ENCODE assay signal across 8 cellular contexts in genomic region chr16:2252806-2253148, GRCh38. TPM values are rescaled to one million over a fixed set of nuclear protein-coding genes. Genes with fewer than 3 reads are reported as not detected.
DNase-seq lines count a peak whose midpoint lies in the region; ATAC-seq, FAIRE-seq and TF ChIP-seq lines count a peak whose summit lies in the region.

No MANE protein-coding gene starts in this region.

- DNase-seq in activated CD4-positive, alpha-beta T cell treated with anti-CD3 and anti-CD28 coated beads, Interleukin-2, amount 10 ng/mL, durations not matched to agents 7 days and 5 days: no peak
- DNase-seq in activated CD4-positive, alpha-beta T cell treated with anti-CD3 and anti-CD28 coated beads for 36 hours: no peak
- DNase-seq in Karpas-422 (no peak), GM12878 (ENCODE audit: low read depth, low spot score) (no peak), osteoblast (ENCODE audit: insufficient read length, low spot score, missing footprints) (peak; percentile 61), suprapubic skin (ENCODE audit: low spot score in 2 of 2) (no peak), sigmoid colon (no peak), GDM1 (lab: John Stamatoyannopoulos, UW) (no peak)

- in situ Hi-C loops in GM12878 (cut with MboI): no loop called here

- H3K4me3 Mint-ChIP-seq in activated CD4-positive, alpha-beta T cell treated with anti-CD3 and anti-CD28 coated beads, Interleukin-2, amount 10 ng/mL, durations not matched to agents 7 days and 5 days: no peak overlapping the region
- H3K4me3 Mint-ChIP-seq in activated CD4-positive, alpha-beta T cell treated with anti-CD3 and anti-CD28 coated beads for 36 hours: no peak overlapping the region

- CTCF ChIA-PET in activated CD4-positive, alpha-beta T cell treated with anti-CD3 and anti-CD28 coated beads, Interleukin-2, amount 10 ng/mL, durations not matched to agents 7 days and 5 days (lab: Charles Lee): interaction anchor here (0.6 to 2.2 kb wide), 5 partner anchors 10 to 202 kb away, joined by 3 to 6 read pairs (median 5); partner anchors contain the start of gene DNASE1L2
- CTCF ChIA-PET in activated CD4-positive, alpha-beta T cell treated with anti-CD3 and anti-CD28 coated beads for 36 hours (lab: Charles Lee): interaction anchor here (1.3 to 1.5 kb wide), 3 partner anchors 10 to 58 kb away, joined by 5 to 10 read pairs (median 5); no protein-coding TSS in a partner anchor
- CTCF ChIA-PET in GM12878 (lab: Yijun Ruan, JAX): interaction anchor here (0.7 to 2.5 kb wide), 7 partner anchors 17 to 176 kb away, joined by 3 to 14 read pairs (median 5); partner anchors contain the start of genes CCNF and E4F1

- H3K36me3 Mint-ChIP-seq in activated CD4-positive, alpha-beta T cell treated with anti-CD3 and anti-CD28 coated beads, Interleukin-2, amount 10 ng/mL, durations not matched to agents 7 days and 5 days (ENCODE audit: low read depth): peaks cover 37% of the 10 kb centered on the region
- peaks cover 56% of the 10 kb centered on the region for H3K36me3 Mint-ChIP-seq in activated CD4-positive, alpha-beta T cell treated with anti-CD3 and anti-CD28 coated beads for 36 hours (ENCODE audit: low read depth)

- no peak for TF ChIP-seq EP300 in GM12878 (IDR thresholded peaks at IDR 0.05; ENCODE audit: borderline replicate concordance in 1 of 2, control insufficient read depth in 1 of 2, low read depth in 2 of 2, low read length in 2 of 2)
- no peak for TF ChIP-seq EP300 in suprapubic skin (IDR thresholded peaks at IDR 0.05)
- no peak for TF ChIP-seq EP300 in sigmoid colon (IDR thresholded peaks at IDR 0.05)

- TF ChIP-seq CTCF in GM12878 (IDR thresholded peaks at IDR 0.05 in 2 of 3, conservative IDR thresholded peaks at IDR 0.05 in 1 of 3; ENCODE audit: control insufficient read depth in 2 of 3, extremely low read depth in 1 of 3, insufficient read depth in 1 of 3, low read depth in 3 of 3, low read length in 3 of 3): no peak
- no peak for TF ChIP-seq CTCF in osteoblast (IDR thresholded peaks at IDR 0.05; ENCODE audit: extremely low read depth, low read depth, low read length)
- TF ChIP-seq CTCF in suprapubic skin (IDR thresholded peaks at IDR 0.05): no peak
- no peak for TF ChIP-seq CTCF in sigmoid colon (IDR thresholded peaks at IDR 0.05)

- H3K27me3 ChIP-seq in Karpas-422 (ENCODE audit: low read length): no peaks in the 10 kb centered on the region
- no peaks in the 10 kb centered on the region for H3K27me3 ChIP-seq in GM12878 (replicated peaks in 1 of 2; ENCODE audit: control insufficient read depth in 2 of 2, insufficient read depth in 2 of 2, low read length in 1 of 2)
- H3K27me3 ChIP-seq in osteoblast (ENCODE audit: insufficient read depth, low read length): no peaks in the 10 kb centered on the region
- H3K27me3 ChIP-seq in suprapubic skin: no peaks in the 10 kb centered on the region
- no peaks in the 10 kb centered on the region for H3K27me3 ChIP-seq in sigmoid colon

- BruUV-seq in GM12878 (replicated peaks; lab: Mats Ljungman, UMichigan): no TSS peak

- H3K4me2 ChIP-seq in Karpas-422 (ENCODE audit: low read depth, low read length, poor library complexity, severe bottlenecking) (no peak overlapping the region), GM12878 (ENCODE audit: control insufficient read depth, insufficient read depth) (no peak overlapping the region), osteoblast (ENCODE audit: insufficient read depth, low read length) (no peak overlapping the region)

- H3K27ac Mint-ChIP-seq in activated CD4-positive, alpha-beta T cell treated with anti-CD3 and anti-CD28 coated beads, Interleukin-2, amount 10 ng/mL, durations not matched to agents 7 days and 5 days: peak overlapping the region; percentile 65
- H3K27ac Mint-ChIP-seq in activated CD4-positive, alpha-beta T cell treated with anti-CD3 and anti-CD28 coated beads for 36 hours: no peak overlapping the region

- H3K9ac ChIP-seq in Karpas-422 (ENCODE audit: low read length) (no peak overlapping the region), GM12878 (ENCODE audit: control insufficient read depth, insufficient read depth, low read length) (no peak overlapping the region)

- H2AFZ ChIP-seq in Karpas-422 (ENCODE audit: low read length) (no peak overlapping the region), GM12878 (ENCODE audit: control insufficient read depth, low read depth, low read length) (no peak overlapping the region), osteoblast (ENCODE audit: low read length) (no peak overlapping the region)

- SMC1A ChIA-PET in GM12878 (lab: Charles Lee; ENCODE audit: uncharacterized antibody, unreplicated experiment): interaction anchor here (0.9 to 1.2 kb wide), 2 partner anchors 13 to 54 kb away, joined by 3 to 4 read pairs; no protein-coding TSS in a partner anchor

- 57% methylated on average over 7 of the region's 7 CpGs for WGBS in GM12878 (ENCODE audit: insufficient coverage, insufficient replicate concordance, low lambda C conversion rate, missing lambda C conversion rate)
- WGBS in suprapubic skin: 93% methylated on average over 7 of the region's 7 CpGs
- WGBS in sigmoid colon, 2 donors: 93 to 94% methylated on average over 7 of the region's 7 CpGs

- H3K9me3 Mint-ChIP-seq in activated CD4-positive, alpha-beta T cell treated with anti-CD3 and anti-CD28 coated beads, Interleukin-2, amount 10 ng/mL, durations not matched to agents 7 days and 5 days: no peaks in the 10 kb centered on the region
- H3K9me3 Mint-ChIP-seq in activated CD4-positive, alpha-beta T cell treated with anti-CD3 and anti-CD28 coated beads for 36 hours (ENCODE audit: low read depth): no peaks in the 10 kb centered on the region

- H3K79me2 ChIP-seq in Karpas-422 (ENCODE audit: low read length): peaks cover 24% of the 10 kb centered on the region
- H3K79me2 ChIP-seq in GM12878 (ENCODE audit: control insufficient read depth, insufficient read depth, low read length): peaks cover 13% of the 10 kb centered on the region
- H3K79me2 ChIP-seq in osteoblast (ENCODE audit: insufficient read depth, low read length): peaks cover 36% of the 10 kb centered on the region

- no peaks in the 10 kb centered on the region for H3K27me3 Mint-ChIP-seq in activated CD4-positive, alpha-beta T cell treated with anti-CD3 and anti-CD28 coated beads, Interleukin-2, amount 10 ng/mL, durations not matched to agents 7 days and 5 days
- no peaks in the 10 kb centered on the region for H3K27me3 Mint-ChIP-seq in activated CD4-positive, alpha-beta T cell treated with anti-CD3 and anti-CD28 coated beads for 36 hours

- peaks cover 25% of the 10 kb centered on the region for H3K36me3 ChIP-seq in Karpas-422 (ENCODE audit: insufficient read depth, low read length)
- H3K36me3 ChIP-seq in GM12878 (ENCODE audit: control insufficient read depth in 2 of 2, insufficient read depth in 2 of 2, low read length in 1 of 2): peaks cover 21 to 27% of the 10 kb centered on the region in 2 experiments
- peaks cover 49% of the 10 kb centered on the region for H3K36me3 ChIP-seq in osteoblast (ENCODE audit: insufficient read depth, low read length)
- peaks cover 50% of the 10 kb centered on the region for H3K36me3 ChIP-seq in suprapubic skin
- H3K36me3 ChIP-seq in sigmoid colon: peaks cover 36 to 54% (median 46%) of the 10 kb centered on the region in 4 donors

- RAD21 ChIA-PET in GM12878 (lab: Charles Lee; ENCODE audit: unreplicated experiment): no interaction called here

- POLR2A ChIA-PET in activated CD4-positive, alpha-beta T cell treated with anti-CD3 and anti-CD28 coated beads, Interleukin-2, amount 10 ng/mL, durations not matched to agents 7 days and 5 days (lab: Charles Lee): interaction anchor here (0.7 kb wide), 1 partner anchor 38 kb away, joined by 8 read pairs; no protein-coding TSS in a partner anchor
- POLR2A ChIA-PET in activated CD4-positive, alpha-beta T cell treated with anti-CD3 and anti-CD28 coated beads for 36 hours (lab: Charles Lee): interaction anchor here (0.6 to 2.4 kb wide), 5 partner anchors 10 to 276 kb away, joined by 5 to 27 read pairs (median 11); partner anchors contain the start of genes PGP, TRAF7 and TSC2
- POLR2A ChIA-PET in GM12878 (lab: Charles Lee): interaction anchor here (1.6 to 2.5 kb wide), 3 partner anchors 38 to 176 kb away, joined by 4 to 9 read pairs (median 5); partner anchors contain the start of genes CCNF and PGP

- H3K27ac ChIP-seq in Karpas-422 (ENCODE audit: low read length) (peak overlapping the region; percentile 22), GM12878 (ENCODE audit: control insufficient read depth, insufficient read depth) (no peak overlapping the region), osteoblast (ENCODE audit: low read depth, low read length) (no peak overlapping the region), suprapubic skin (no peak overlapping the region), sigmoid colon (peak overlapping the region in 2 of 4 donors; percentile 93 to 94)

- H3K9me2 ChIP-seq in Karpas-422 (replicated peaks; ENCODE audit: insufficient read depth, low read length): no peaks in the 10 kb centered on the region

- no peaks in the 10 kb centered on the region for H3K9me3 ChIP-seq in Karpas-422 (ENCODE audit: low read length)
- H3K9me3 ChIP-seq in GM12878 (replicated peaks; ENCODE audit: control insufficient read depth, insufficient read depth, low read length): no peaks in the 10 kb centered on the region
- H3K9me3 ChIP-seq in osteoblast (ENCODE audit: low read depth, low read length): no peaks in the 10 kb centered on the region
- H3K9me3 ChIP-seq in suprapubic skin: no peaks in the 10 kb centered on the region
- no peaks in the 10 kb centered on the region for H3K9me3 ChIP-seq in sigmoid colon

- intact Hi-C loops in activated CD4-positive, alpha-beta T cell treated with anti-CD3 and anti-CD28 coated beads for 36 hours (cut with DNase I, micrococcal nuclease): loop anchor here (2.0 to 5.0 kb wide), 3 partner anchors 16 to 175 kb away; partner anchors contain the start of genes CCNF (in 1 of the 2) and RNPS1 (in 1 of the 2)
- intact Hi-C loops in GM12878 (cut with micrococcal nuclease; ENCODE audit: unreplicated experiment) (loop anchor here (5.0 kb wide), 1 partner anchor 45 kb away; the partner anchor contains the start of gene MLST8), sigmoid colon (cut with DNase I) (loop anchor here (5.0 kb wide), 2 partner anchors 45 to 230 kb away; partner anchors contain the start of gene MLST8)

- H3K4me1 Mint-ChIP-seq in activated CD4-positive, alpha-beta T cell treated with anti-CD3 and anti-CD28 coated beads, Interleukin-2, amount 10 ng/mL, durations not matched to agents 7 days and 5 days: peaks cover 10% of the 10 kb centered on the region
- H3K4me1 Mint-ChIP-seq in activated CD4-positive, alpha-beta T cell treated with anti-CD3 and anti-CD28 coated beads for 36 hours: peaks cover 5% of the 10 kb centered on the region

- ATAC-seq in activated CD4-positive, alpha-beta T cell treated with anti-CD3 and anti-CD28 coated beads for 36 hours: no peak
- ATAC-seq in GM12878: no peak

- no peak for TF ChIP-seq RAD21 in GM12878 (IDR thresholded peaks at IDR 0.05; ENCODE audit: insufficient read depth, low read depth, low read length)

- no peak overlapping the region for H3K4me3 ChIP-seq in Karpas-422 (ENCODE audit: low read length)
- H3K4me3 ChIP-seq in GM12878: no peak overlapping the region
- H3K4me3 ChIP-seq in osteoblast (ENCODE audit: insufficient read depth, low read length): no peak overlapping the region
- no peak overlapping the region for H3K4me3 ChIP-seq in suprapubic skin
- no peak overlapping the region for H3K4me3 ChIP-seq in sigmoid colon

- H3K4me1 ChIP-seq in Karpas-422 (ENCODE audit: low read length) (peaks cover 25% of the 10 kb centered on the region), GM12878 (ENCODE audit: control insufficient read depth, insufficient read depth, low read length) (peaks cover 13% of the 10 kb centered on the region), osteoblast (ENCODE audit: insufficient read depth, low read length) (peaks cover 15% of the 10 kb centered on the region), suprapubic skin (peaks cover 17% of the 10 kb centered on the region), sigmoid colon (peaks cover 0 to 27% (median 23%) of the 10 kb centered on the region in 4 donors)

- peaks cover 13% of the 10 kb centered on the region; the same call in 1 of the 2 replicates for H4K20me1 ChIP-seq in Karpas-422 (ENCODE audit: insufficient read depth, low read depth, low read length)
- H4K20me1 ChIP-seq in GM12878 (ENCODE audit: control insufficient read depth, insufficient read depth): no peaks in the 10 kb centered on the region
- H4K20me1 ChIP-seq in osteoblast (ENCODE audit: insufficient read depth, low read length): peaks cover 21% of the 10 kb centered on the region

- TF ChIP-seq POLR2A in GM12878 (IDR thresholded peaks at IDR 0.05; ENCODE audit: low read depth, low read length) (peak; percentile 41; the same call in 1 of the 2 replicates), suprapubic skin (IDR thresholded peaks at IDR 0.05) (no peak), sigmoid colon (IDR thresholded peaks at IDR 0.05) (no peak)

- FAIRE-seq in GM12878 (lab: Jason Lieb, UNC): no peak

RNA-seq across cellular contexts. Expression of gene ECI1, which starts 1.4 kb away (rescaled TPM):
- total RNA-seq in activated CD4-positive, alpha-beta T cell treated with anti-CD3 and anti-CD28 coated beads, Interleukin-2, amount 10 ng/mL, durations not matched to agents 7 days and 5 days: 10 to 100 TPM; 30.8 to 42.5 TPM
- total RNA-seq in activated CD4-positive, alpha-beta T cell treated with anti-CD3 and anti-CD28 coated beads for 36 hours: 10 to 100 TPM; 23.0 to 41.0 TPM
- total RNA-seq in Karpas-422 (2014; rRNA removed; shearing (Covaris generic); ENCODE audit: low replicate concordance): 24.4 and 58.9 TPM in 2 replicates
- total RNA-seq in GM12878 (2013; cell fraction: nucleolus; rRNA removed): 37.8 and 39.2 TPM in 2 replicates
- total RNA-seq in GM12878 (2014; rRNA removed) (40.3 and 55.7 TPM in 2 replicates), GM12878 (2014; rRNA removed; fragmentation: Illumina TruSeq; extraction: Trizol) (12.7 and 13.5 TPM in 2 replicates), GM12878 (2021) (61.0 and 62.1 TPM in 2 replicates), osteoblast (42.3 and 44.5 TPM in 2 replicates), suprapubic skin (10 to 100 TPM; 28.4 to 65.3 (median 47.2) TPM), sigmoid colon (10 to 100 TPM; 50.2 to 87.2 (median 67.0) TPM)
- polyA plus RNA-seq in GM12878 (2011; ENCODE audit: low read depth): 7.1 TPM
- polyA plus RNA-seq in GM12878 (2011; rRNA removed) (18.1 and 35.8 TPM in 2 replicates), GM12878 (2014; fragmentation: Illumina TruSeq; extraction: Trizol) (1.7 and 7.2 TPM in 2 replicates), GM12878 (2014; fragmentation: Nextera tagmentation; extraction: Ambion mirVana) (10 to 100 TPM in 1 of 2 experiments, 1 to 10 TPM in 1; 2.2 to 13.8 TPM), GM12878 (2014; rRNA removed) (65.2 and 71.9 TPM in 2 replicates), GM12878 (2016; fragmentation: Nextera tagmentation; extraction: Ambion mirVana) (10 to 100 TPM; 12.7 to 82.1 TPM), sigmoid colon (100 to 1,000 TPM in 2 of 3 donors, 10 to 100 TPM in 1; 84.8 to 136 (median 121) TPM)
- 51.3 and 89.5 TPM in 2 replicates for polyA plus RNA-seq in GM12878 (2011; cell fraction: cytosol; rRNA removed)
- 55.2 and 55.6 TPM in 2 replicates for polyA plus RNA-seq in GM12878 (2011; cell fraction: nucleus; rRNA removed)
- polyA plus RNA-seq in GM12878 (2012): 32.4 and 36.2 TPM in 2 replicates
- 6.6 and 22.3 TPM in 2 replicates for polyA minus RNA-seq in GM12878 (2011; rRNA and poly(A)+ RNA removed)
- polyA minus RNA-seq in GM12878 (2011; cell fraction: cytosol; rRNA and poly(A)+ RNA removed): 14.2 and 17.0 TPM in 2 replicates
- polyA minus RNA-seq in GM12878 (2011; cell fraction: nucleus; rRNA and poly(A)+ RNA removed): 11.7 and 20.1 TPM in 2 replicates

RNA-seq across cellular contexts. Expression of gene RNPS1, which starts 15.1 kb away (rescaled TPM):
- 100 to 1,000 TPM; 230 to 238 TPM for total RNA-seq in activated CD4-positive, alpha-beta T cell treated with anti-CD3 and anti-CD28 coated beads, Interleukin-2, amount 10 ng/mL, durations not matched to agents 7 days and 5 days
- total RNA-seq in activated CD4-positive, alpha-beta T cell treated with anti-CD3 and anti-CD28 coated beads for 36 hours: 100 to 1,000 TPM; 327 to 445 TPM
- total RNA-seq in Karpas-422 (2014; rRNA removed; shearing (Covaris generic); ENCODE audit: low replicate concordance): 125 and 158 TPM in 2 replicates
- total RNA-seq in GM12878 (2013; cell fraction: nucleolus; rRNA removed): 176 and 199 TPM in 2 replicates
- 169 and 185 TPM in 2 replicates for total RNA-seq in GM12878 (2014; rRNA removed)
- total RNA-seq in GM12878 (2014; rRNA removed; fragmentation: Illumina TruSeq; extraction: Trizol): 125 and 137 TPM in 2 replicates
- total RNA-seq in GM12878 (2021): 246 and 258 TPM in 2 replicates
- polyA plus RNA-seq in GM12878 (2011; ENCODE audit: low read depth): 125 TPM
- polyA plus RNA-seq in GM12878 (2011; rRNA removed): 96.9 and 128 TPM in 2 replicates
- 244 and 298 TPM in 2 replicates for polyA plus RNA-seq in GM12878 (2011; cell fraction: cytosol; rRNA removed)
- polyA plus RNA-seq in GM12878 (2011; cell fraction: nucleus; rRNA removed): 175 and 214 TPM in 2 replicates
- polyA plus RNA-seq in GM12878 (2012): 153 and 198 TPM in 2 replicates
- 79.8 and 192 TPM in 2 replicates for polyA plus RNA-seq in GM12878 (2014; fragmentation: Illumina TruSeq; extraction: Trizol)
- 10 to 100 TPM; 38.2 to 63.5 TPM for polyA plus RNA-seq in GM12878 (2014; fragmentation: Nextera tagmentation; extraction: Ambion mirVana)
- polyA plus RNA-seq in GM12878 (2014; rRNA removed): 276 and 288 TPM in 2 replicates
- 100 to 1,000 TPM; 358 to 359 TPM for polyA plus RNA-seq in GM12878 (2016; fragmentation: Nextera tagmentation; extraction: Ambion mirVana)
- polyA minus RNA-seq in GM12878 (2011; rRNA and poly(A)+ RNA removed): 91.6 and 162 TPM in 2 replicates
- polyA minus RNA-seq in GM12878 (2011; cell fraction: cytosol; rRNA and poly(A)+ RNA removed): 65.8 and 76.7 TPM in 2 replicates
- polyA minus RNA-seq in GM12878 (2011; cell fraction: nucleus; rRNA and poly(A)+ RNA removed): 52.1 and 94.6 TPM in 2 replicates
- 64.2 and 81.1 TPM in 2 replicates for total RNA-seq in osteoblast
- total RNA-seq in suprapubic skin: 100 to 1,000 TPM; 119 to 151 (median 146) TPM
- 100 to 1,000 TPM; 110 to 145 (median 128) TPM for total RNA-seq in sigmoid colon
- 100 to 1,000 TPM; 111 to 171 (median 112) TPM for polyA plus RNA-seq in sigmoid colon

RNA-seq across cellular contexts. Expression of gene DNASE1L2, which starts 16.5 kb away (rescaled TPM):
- total RNA-seq in activated CD4-positive, alpha-beta T cell treated with anti-CD3 and anti-CD28 coated beads, Interleukin-2, amount 10 ng/mL, durations not matched to agents 7 days and 5 days: 1 to 10 TPM; 2.0 to 3.4 TPM
- under 1 TPM; 0.51 to 0.55 TPM for total RNA-seq in activated CD4-positive, alpha-beta T cell treated with anti-CD3 and anti-CD28 coated beads for 36 hours
- total RNA-seq in Karpas-422 (2014; rRNA removed; shearing (Covaris generic); ENCODE audit: low replicate concordance): 0.78 and 5.2 TPM in 2 replicates
- total RNA-seq in GM12878 (2013; cell fraction: nucleolus; rRNA removed): 3.8 and 7.3 TPM in 2 replicates
- total RNA-seq in GM12878 (2014; rRNA removed): 0.71 and 1.2 TPM in 2 replicates
- total RNA-seq in GM12878 (2014; rRNA removed; fragmentation: Illumina TruSeq; extraction: Trizol): 0.22 and 0.23 TPM in 2 replicates
- 0.93 and 1.5 TPM in 2 replicates for total RNA-seq in GM12878 (2021)
- not detected for polyA plus RNA-seq in GM12878 (2011; ENCODE audit: low read depth)
- 0.36 and 0.76 TPM in 2 replicates for polyA plus RNA-seq in GM12878 (2011; rRNA removed)
- polyA plus RNA-seq in GM12878 (2011; cell fraction: cytosol; rRNA removed): 0.88 and 2.8 TPM in 2 replicates
- 23.0 and 27.6 TPM in 2 replicates for polyA plus RNA-seq in GM12878 (2011; cell fraction: nucleus; rRNA removed)
- polyA plus RNA-seq in GM12878 (2012): 0.26 and 0.46 TPM in 2 replicates
- 0.06 TPM in 1 of 2 replicates, not detected in the other for polyA plus RNA-seq in GM12878 (2014; fragmentation: Illumina TruSeq; extraction: Trizol)
- polyA plus RNA-seq in GM12878 (2014; fragmentation: Nextera tagmentation; extraction: Ambion mirVana): under 1 TPM; 0.10 to 0.13 TPM
- 0.79 and 1.7 TPM in 2 replicates for polyA plus RNA-seq in GM12878 (2014; rRNA removed)
- polyA plus RNA-seq in GM12878 (2016; fragmentation: Nextera tagmentation; extraction: Ambion mirVana): under 1 TPM; 0.20 to 0.36 TPM
- 0.46 and 0.51 TPM in 2 replicates for polyA minus RNA-seq in GM12878 (2011; rRNA and poly(A)+ RNA removed)
- polyA minus RNA-seq in GM12878 (2011; cell fraction: cytosol; rRNA and poly(A)+ RNA removed): 0.42 TPM in 1 of 2 replicates, not detected in the other
- polyA minus RNA-seq in GM12878 (2011; cell fraction: nucleus; rRNA and poly(A)+ RNA removed): 2.1 and 4.7 TPM in 2 replicates
- 0.72 and 0.88 TPM in 2 replicates for total RNA-seq in osteoblast
- total RNA-seq in suprapubic skin: 10 to 100 TPM; 17.0 to 72.6 (median 42.8) TPM
- total RNA-seq in sigmoid colon: under 1 TPM in 3 of 4 donors, not detected in 1; 0.36 to 0.82 (median 0.81) TPM
- under 1 TPM in 1 of 3 donors, not detected in 2; 0.93 TPM for polyA plus RNA-seq in sigmoid colon

RNA-seq across cellular contexts. Expression of gene E4F1, which starts 29.4 kb away (rescaled TPM):
- 10 to 100 TPM; 28.8 to 32.6 TPM for total RNA-seq in activated CD4-positive, alpha-beta T cell treated with anti-CD3 and anti-CD28 coated beads, Interleukin-2, amount 10 ng/mL, durations not matched to agents 7 days and 5 days
- 10 to 100 TPM; 18.0 to 18.6 TPM for total RNA-seq in activated CD4-positive, alpha-beta T cell treated with anti-CD3 and anti-CD28 coated beads for 36 hours
- total RNA-seq in Karpas-422 (2014; rRNA removed; shearing (Covaris generic); ENCODE audit: low replicate concordance): 14.8 and 36.9 TPM in 2 replicates
- total RNA-seq in GM12878 (2013; cell fraction: nucleolus; rRNA removed): 52.9 and 53.6 TPM in 2 replicates
- total RNA-seq in GM12878 (2014; rRNA removed) (26.0 and 36.5 TPM in 2 replicates), GM12878 (2014; rRNA removed; fragmentation: Illumina TruSeq; extraction: Trizol) (6.0 and 6.9 TPM in 2 replicates), GM12878 (2021) (27.8 and 33.2 TPM in 2 replicates), osteoblast (30.9 and 31.5 TPM in 2 replicates), suprapubic skin (10 to 100 TPM; 42.1 to 79.3 (median 54.2) TPM), sigmoid colon (10 to 100 TPM; 17.4 to 26.9 (median 22.0) TPM)
- polyA plus RNA-seq in GM12878 (2011; ENCODE audit: low read depth): 3.8 TPM
- polyA plus RNA-seq in GM12878 (2011; rRNA removed) (3.1 and 10.8 TPM in 2 replicates), GM12878 (2014; fragmentation: Illumina TruSeq; extraction: Trizol) (0.32 and 2.3 TPM in 2 replicates), GM12878 (2014; fragmentation: Nextera tagmentation; extraction: Ambion mirVana) (1 to 10 TPM in 1 of 2 experiments, under 1 TPM in 1; 0.23 to 2.1 TPM), GM12878 (2014; rRNA removed) (26.7 and 34.0 TPM in 2 replicates), GM12878 (2016; fragmentation: Nextera tagmentation; extraction: Ambion mirVana) (10 to 100 TPM; 18.2 to 25.6 TPM), sigmoid colon (10 to 100 TPM; 10.8 to 25.3 (median 13.4) TPM)
- polyA plus RNA-seq in GM12878 (2011; cell fraction: cytosol; rRNA removed): 11.5 and 28.4 TPM in 2 replicates
- 140 and 186 TPM in 2 replicates for polyA plus RNA-seq in GM12878 (2011; cell fraction: nucleus; rRNA removed)
- 14.9 and 18.6 TPM in 2 replicates for polyA plus RNA-seq in GM12878 (2012)
- polyA minus RNA-seq in GM12878 (2011; rRNA and poly(A)+ RNA removed): 6.8 and 16.1 TPM in 2 replicates
- 7.1 and 8.9 TPM in 2 replicates for polyA minus RNA-seq in GM12878 (2011; cell fraction: cytosol; rRNA and poly(A)+ RNA removed)
- polyA minus RNA-seq in GM12878 (2011; cell fraction: nucleus; rRNA and poly(A)+ RNA removed): 28.9 and 32.5 TPM in 2 replicates

RNA-seq across cellular contexts. Expression of gene PGP, which starts 38.1 kb away (rescaled TPM):
- 10 to 100 TPM; 19.4 to 22.9 TPM for total RNA-seq in activated CD4-positive, alpha-beta T cell treated with anti-CD3 and anti-CD28 coated beads, Interleukin-2, amount 10 ng/mL, durations not matched to agents 7 days and 5 days
- total RNA-seq in activated CD4-positive, alpha-beta T cell treated with anti-CD3 and anti-CD28 coated beads for 36 hours: 10 to 100 TPM; 11.5 to 15.0 TPM
- 26.5 and 42.1 TPM in 2 replicates for total RNA-seq in Karpas-422 (2014; rRNA removed; shearing (Covaris generic); ENCODE audit: low replicate concordance)
- 13.3 and 13.5 TPM in 2 replicates for total RNA-seq in GM12878 (2013; cell fraction: nucleolus; rRNA removed)
- total RNA-seq in GM12878 (2014; rRNA removed): 22.4 and 25.4 TPM in 2 replicates
- total RNA-seq in GM12878 (2014; rRNA removed; fragmentation: Illumina TruSeq; extraction: Trizol): 9.4 and 10.8 TPM in 2 replicates
- total RNA-seq in GM12878 (2021): 25.7 and 26.1 TPM in 2 replicates
- 2.5 TPM for polyA plus RNA-seq in GM12878 (2011; ENCODE audit: low read depth)
- 4.1 and 6.4 TPM in 2 replicates for polyA plus RNA-seq in GM12878 (2011; rRNA removed)
- polyA plus RNA-seq in GM12878 (2011; cell fraction: cytosol; rRNA removed): 7.4 and 14.2 TPM in 2 replicates
- polyA plus RNA-seq in GM12878 (2011; cell fraction: nucleus; rRNA removed): 26.4 and 33.0 TPM in 2 replicates
- 7.3 and 9.3 TPM in 2 replicates for polyA plus RNA-seq in GM12878 (2012)
- 2.2 and 5.6 TPM in 2 replicates for polyA plus RNA-seq in GM12878 (2014; fragmentation: Illumina TruSeq; extraction: Trizol)
- 1 to 10 TPM in 1 of 2 experiments, under 1 TPM in 1; 0.42 to 5.0 TPM for polyA plus RNA-seq in GM12878 (2014; fragmentation: Nextera tagmentation; extraction: Ambion mirVana)
- 28.0 and 34.9 TPM in 2 replicates for polyA plus RNA-seq in GM12878 (2014; rRNA removed)
- 10 to 100 TPM; 13.4 to 25.4 TPM for polyA plus RNA-seq in GM12878 (2016; fragmentation: Nextera tagmentation; extraction: Ambion mirVana)
- polyA minus RNA-seq in GM12878 (2011; rRNA and poly(A)+ RNA removed): 3.1 and 5.9 TPM in 2 replicates
- polyA minus RNA-seq in GM12878 (2011; cell fraction: cytosol; rRNA and poly(A)+ RNA removed): 4.1 and 5.5 TPM in 2 replicates
- 9.1 and 16.8 TPM in 2 replicates for polyA minus RNA-seq in GM12878 (2011; cell fraction: nucleus; rRNA and poly(A)+ RNA removed)
- total RNA-seq in osteoblast: 14.1 and 14.4 TPM in 2 replicates
- 1 to 10 TPM; 6.8 to 9.5 (median 7.6) TPM for total RNA-seq in suprapubic skin
- 10 to 100 TPM in 2 of 4 donors, 1 to 10 TPM in 2; 9.0 to 14.4 (median 10.0) TPM for total RNA-seq in sigmoid colon
- 10 to 100 TPM in 2 of 3 donors, 1 to 10 TPM in 1; 6.0 to 20.2 (median 11.1) TPM for polyA plus RNA-seq in sigmoid colon
